Comparison of ENCODE assay signal across 25 cellular contexts in the genomic region with DNA sequence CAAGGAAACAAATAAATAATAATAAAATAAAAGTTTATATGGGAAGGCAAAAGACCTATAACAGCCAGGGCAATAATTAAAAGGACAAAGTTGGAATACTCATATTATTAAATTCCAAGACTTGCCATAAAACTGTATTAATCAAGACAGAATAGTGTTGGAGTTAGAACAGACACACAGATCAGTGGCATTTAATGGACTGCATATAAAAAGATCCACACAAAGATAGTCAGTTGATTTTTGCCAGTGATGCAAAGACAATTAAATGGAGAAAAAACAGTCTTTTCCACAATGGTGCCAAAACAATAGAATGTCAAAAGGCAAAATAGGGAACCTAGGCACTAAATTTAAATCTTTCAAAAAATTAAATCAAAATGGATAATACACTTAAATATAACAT.
"Had no signal": no experiment of that assay in that cellular context is flagged by ENCODE, and none has a peak within 500 bp of the region (broad histone marks: within the 10 kb centered on the region; RNA-seq: fewer than 3 reads in every experiment).

No MANE protein-coding gene starts in this region.

- ATAC-seq: effector memory CD8-positive, alpha-beta T cell; esophagus mucosa; foreskin keratinocyte; gastrocnemius medialis; gastroesophageal sphincter; heart left ventricle; heart right ventricle had no signal

- FAIRE-seq: endothelial cell of umbilical vein had no signal

- H3K4me1 ChIP-seq: colonic mucosa, esophagus muscularis mucosa, esophagus squamous epithelium, foreskin keratinocyte, gastrocnemius medialis, gastroesophageal sphincter, heart left ventricle, heart right ventricle had no signal

- H3K36me3 ChIP-seq: colonic mucosa, esophagus muscularis mucosa, esophagus squamous epithelium, gastrocnemius medialis, gastroesophageal sphincter, heart left ventricle, heart right ventricle had no signal

- DNase-seq: colonic mucosa; cortex of kidney; dermis blood vessel endothelial cell; dorsolateral prefrontal cortex; effector CD4-positive, alpha-beta T cell; effector CD8-positive, alpha-beta T cell; effector memory CD4-positive, alpha-beta T cell; effector memory CD8-positive, alpha-beta T cell; endodermal cell; erythroblast; esophagus squamous epithelium; foreskin fibroblast; foreskin keratinocyte; foreskin melanocyte; gastrocnemius medialis; glutamatergic neuron; head of caudate nucleus; heart left ventricle; heart right ventricle had no signal

- H3K27me3 ChIP-seq: colonic mucosa, esophagus muscularis mucosa, esophagus squamous epithelium, foreskin keratinocyte, gastrocnemius medialis, gastroesophageal sphincter, heart left ventricle, heart right ventricle had no signal

- H3K9me3 ChIP-seq: colonic mucosa, esophagus squamous epithelium, gastrocnemius medialis, gastroesophageal sphincter, heart left ventricle had no signal

- H3K4me3 ChIP-seq: colonic mucosa, coronary artery, dorsolateral prefrontal cortex, esophagus muscularis mucosa, esophagus squamous epithelium, gastrocnemius medialis, gastroesophageal sphincter, heart left ventricle, heart right ventricle had no signal

- H3K27ac ChIP-seq: colonic mucosa, coronary artery, dorsolateral prefrontal cortex, epithelial cell of prostate, esophagus muscularis mucosa, esophagus squamous epithelium, foreskin keratinocyte, gastrocnemius medialis, gastroesophageal sphincter, heart left ventricle, heart right ventricle had no signal
